ENCODE assay signal across 8 cellular contexts in genomic region chr12:65881965-65882413, GRCh38. TPM values are rescaled to one million over a fixed set of nuclear protein-coding genes. Genes with fewer than 3 reads are reported as not detected.
DNase-seq lines count a peak whose midpoint lies in the region; ATAC-seq and TF ChIP-seq lines count a peak whose summit lies in the region.

No MANE protein-coding gene starts in this region.

- H3K36me3 Mint-ChIP-seq in activated T-helper 1 cell treated with anti-CD3 and anti-CD28 coated beads, Interleukin-12 subunit alpha, Interleukin-12 subunit beta, Interleukin-2, Interleukin-4 antibody, amounts not matched to agents 30 ng/mL and 10 ng/mL and 1 ng/mL, durations not matched to agents 14 hours and 24 hours and 36 hours (ENCODE audit: low read depth): no peaks in the 10 kb centered on the region
- H3K36me3 Mint-ChIP-seq in activated CD4-positive, alpha-beta memory T cell treated with anti-CD3 and anti-CD28 coated beads for 36 hours: no peaks in the 10 kb centered on the region

- H3K36me3 ChIP-seq in muscle layer of duodenum (ENCODE audit: control insufficient read depth in 1 of 2, insufficient read depth in 2 of 2, low read length in 2 of 2) (peaks cover 0 to 5% of the 10 kb centered on the region in 2 donors), aorta (ENCODE audit: control insufficient read depth in 1 of 2, insufficient read depth in 2 of 2, low read length in 1 of 2) (no peaks in the 10 kb centered on the region)

- H3K9me3 Mint-ChIP-seq in activated T-helper 1 cell treated with anti-CD3 and anti-CD28 coated beads, Interleukin-12 subunit alpha, Interleukin-12 subunit beta, Interleukin-2, Interleukin-4 antibody, amounts not matched to agents 30 ng/mL and 10 ng/mL and 1 ng/mL, durations not matched to agents 14 hours and 24 hours and 36 hours: no peaks in the 10 kb centered on the region
- no peaks in the 10 kb centered on the region for H3K9me3 Mint-ChIP-seq in activated CD4-positive, alpha-beta memory T cell treated with anti-CD3 and anti-CD28 coated beads for 36 hours

- peak overlapping the region; percentile 60 for H3K4me3 ChIP-seq in AG10803 (ENCODE audit: low read length)
- H3K4me3 ChIP-seq in muscle layer of duodenum (ENCODE audit: low read depth in 1 of 2, low read length in 2 of 2): peak overlapping the region; percentile 58 to 59
- H3K4me3 ChIP-seq in aorta (ENCODE audit: low read length in 2 of 2): peak overlapping the region; percentile 6 to 32

- ATAC-seq in aorta (ENCODE audit: low FRiP score): peak; percentile 88

- peaks cover 13 to 18% of the 10 kb centered on the region in 2 donors for H3K4me1 ChIP-seq in muscle layer of duodenum (ENCODE audit: control insufficient read depth in 1 of 2, insufficient read depth in 2 of 2, low read length in 2 of 2)
- H3K4me1 ChIP-seq in aorta (ENCODE audit: control insufficient read depth in 1 of 2, insufficient read depth in 2 of 2, low read length in 2 of 2): peaks cover 0 to 3% of the 10 kb centered on the region in 2 donors

- H3K27ac Mint-ChIP-seq in activated T-helper 1 cell treated with anti-CD3 and anti-CD28 coated beads, Interleukin-12 subunit alpha, Interleukin-12 subunit beta, Interleukin-2, Interleukin-4 antibody, amounts not matched to agents 30 ng/mL and 10 ng/mL and 1 ng/mL, durations not matched to agents 14 hours and 24 hours and 36 hours: no peak overlapping the region
- H3K27ac Mint-ChIP-seq in activated CD4-positive, alpha-beta memory T cell treated with anti-CD3 and anti-CD28 coated beads for 36 hours: no peak overlapping the region

- H3K27me3 ChIP-seq in muscle layer of duodenum (ENCODE audit: low read depth, low read length) (no peaks in the 10 kb centered on the region), aorta (ENCODE audit: control insufficient read depth in 1 of 2, insufficient read depth in 2 of 2, low read length in 1 of 2) (no peaks in the 10 kb centered on the region)

- intact Hi-C loops in aorta (cut with DNase I): no loop called here
- intact Hi-C loops in activated T-helper 1 cell treated with anti-CD3 and anti-CD28 coated beads, Interleukin-12 subunit alpha, Interleukin-12 subunit beta, Interleukin-2, Interleukin-4 antibody, amounts not matched to agents 30 ng/mL and 10 ng/mL and 1 ng/mL, durations not matched to agents 14 hours and 24 hours and 36 hours (cut with micrococcal nuclease): no loop called here
- intact Hi-C loops in activated CD4-positive, alpha-beta memory T cell treated with anti-CD3 and anti-CD28 coated beads for 36 hours (cut with micrococcal nuclease): no loop called here

- no peak overlapping the region for H3K4me3 Mint-ChIP-seq in activated T-helper 1 cell treated with anti-CD3 and anti-CD28 coated beads, Interleukin-12 subunit alpha, Interleukin-12 subunit beta, Interleukin-2, Interleukin-4 antibody, amounts not matched to agents 30 ng/mL and 10 ng/mL and 1 ng/mL, durations not matched to agents 14 hours and 24 hours and 36 hours
- no peak overlapping the region for H3K4me3 Mint-ChIP-seq in activated CD4-positive, alpha-beta memory T cell treated with anti-CD3 and anti-CD28 coated beads for 36 hours

- H3K27ac ChIP-seq in muscle layer of duodenum (ENCODE audit: low read length) (no peak overlapping the region), aorta (ENCODE audit: low read depth in 1 of 2, low read length in 2 of 2) (peak overlapping the region in 1 of 2 donors; percentile 2)

- TF ChIP-seq POLR2A in erythroblast (IDR thresholded peaks at IDR 0.05; ENCODE audit: low read length): peak; percentile 18

- WGBS in aorta, 2 donors: 1 to 3% methylated on average over 15 of the region's 15 CpGs

- CTCF ChIA-PET in activated CD4-positive, alpha-beta memory T cell treated with anti-CD3 and anti-CD28 coated beads for 36 hours (lab: Charles Lee): no interaction called here

- DNase-seq in AG10803 (ENCODE audit: low read depth) (peak; percentile 80), MV-4-11 (lab: John Stamatoyannopoulos, UW) (peak; percentile 50), erythroblast (lab: John Stamatoyannopoulos, UW) (peak; percentile 47 to 58), aorta (peak; percentile 87 to 88), NCI-H524 treated with DMSO at 0.1 percent for 48 hours (lab: John Stamatoyannopoulos, UW) (no peak)
- no peak for DNase-seq in activated T-helper 1 cell treated with anti-CD3 and anti-CD28 coated beads, Interleukin-12 subunit alpha, Interleukin-12 subunit beta, Interleukin-2, Interleukin-4 antibody, amounts not matched to agents 30 ng/mL and 10 ng/mL and 1 ng/mL, durations not matched to agents 14 hours and 24 hours and 36 hours (ENCODE audit: low spot score)
- no peak for DNase-seq in activated CD4-positive, alpha-beta memory T cell treated with anti-CD3 and anti-CD28 coated beads for 36 hours

- H3K9me3 ChIP-seq in muscle layer of duodenum (ENCODE audit: control insufficient read depth in 1 of 2, low read length in 2 of 2): no peaks in the 10 kb centered on the region
- H3K9me3 ChIP-seq in aorta (ENCODE audit: control insufficient read depth, low read length): no peaks in the 10 kb centered on the region

- peak; percentile 47 for TF ChIP-seq CTCF in AG10803 (conservative IDR thresholded peaks at IDR 0.05; ENCODE audit: low read length)

- POLR2A ChIA-PET in activated CD4-positive, alpha-beta memory T cell treated with anti-CD3 and anti-CD28 coated beads for 36 hours (lab: Charles Lee): no interaction called here

- H3K27me3 Mint-ChIP-seq in activated T-helper 1 cell treated with anti-CD3 and anti-CD28 coated beads, Interleukin-12 subunit alpha, Interleukin-12 subunit beta, Interleukin-2, Interleukin-4 antibody, amounts not matched to agents 30 ng/mL and 10 ng/mL and 1 ng/mL, durations not matched to agents 14 hours and 24 hours and 36 hours (ENCODE audit: insufficient read depth): peaks cover 31% of the 10 kb centered on the region
- H3K27me3 Mint-ChIP-seq in activated CD4-positive, alpha-beta memory T cell treated with anti-CD3 and anti-CD28 coated beads for 36 hours: peaks cover 35% of the 10 kb centered on the region

- no peaks in the 10 kb centered on the region for H3K4me1 Mint-ChIP-seq in activated T-helper 1 cell treated with anti-CD3 and anti-CD28 coated beads, Interleukin-12 subunit alpha, Interleukin-12 subunit beta, Interleukin-2, Interleukin-4 antibody, amounts not matched to agents 30 ng/mL and 10 ng/mL and 1 ng/mL, durations not matched to agents 14 hours and 24 hours and 36 hours (ENCODE audit: low read depth)
- peaks cover 4% of the 10 kb centered on the region for H3K4me1 Mint-ChIP-seq in activated CD4-positive, alpha-beta memory T cell treated with anti-CD3 and anti-CD28 coated beads for 36 hours (ENCODE audit: low read depth)

RNA-seq across cellular contexts. Expression of gene HMGA2, which starts 57.7 kb away (rescaled TPM):
- under 1 TPM; 0.30 to 0.88 TPM for total RNA-seq in aorta
- polyA plus RNA-seq in aorta: under 1 TPM in 1 of 2 donors, not detected in 1; 0.18 TPM
- 0.03 TPM in 1 of 2 replicates, not detected in the other for total RNA-seq in activated T-helper 1 cell treated with anti-CD3 and anti-CD28 coated beads, Interleukin-12 subunit alpha, Interleukin-12 subunit beta, Interleukin-2, Interleukin-4 antibody, amounts not matched to agents 30 ng/mL and 10 ng/mL and 1 ng/mL, durations not matched to agents 14 hours and 24 hours and 36 hours
- total RNA-seq in activated CD4-positive, alpha-beta memory T cell treated with anti-CD3 and anti-CD28 coated beads for 36 hours: not detected

Comparison
In these comparisons a context has a peak if more than half of its experiments do, and no peak if none do; other contexts are left out.
1. DNase-seq: peak in AG10803 (single experiment), MV-4-11 (single experiment), erythroblast (2 of 2) and aorta (2 of 2); none in NCI-H524 treated with DMSO at 0.1 percent for 48 hours (single experiment), activated T-helper 1 cell treated with anti-CD3 and anti-CD28 coated beads, Interleukin-12 subunit alpha, Interleukin-12 subunit beta, Interleukin-2, Interleukin-4 antibody, amounts not matched to agents 30 ng/mL and 10 ng/mL and 1 ng/mL, durations not matched to agents 14 hours and 24 hours and 36 hours (single experiment) and activated CD4-positive, alpha-beta memory T cell treated with anti-CD3 and anti-CD28 coated beads for 36 hours (single experiment).
2. Peak in every context shown above with its lines, with median percentiles within 50 percentile points of each other: H3K4me3 ChIP-seq.